1 cellular context compared by ENCODE assay signal in the genomic region with DNA sequence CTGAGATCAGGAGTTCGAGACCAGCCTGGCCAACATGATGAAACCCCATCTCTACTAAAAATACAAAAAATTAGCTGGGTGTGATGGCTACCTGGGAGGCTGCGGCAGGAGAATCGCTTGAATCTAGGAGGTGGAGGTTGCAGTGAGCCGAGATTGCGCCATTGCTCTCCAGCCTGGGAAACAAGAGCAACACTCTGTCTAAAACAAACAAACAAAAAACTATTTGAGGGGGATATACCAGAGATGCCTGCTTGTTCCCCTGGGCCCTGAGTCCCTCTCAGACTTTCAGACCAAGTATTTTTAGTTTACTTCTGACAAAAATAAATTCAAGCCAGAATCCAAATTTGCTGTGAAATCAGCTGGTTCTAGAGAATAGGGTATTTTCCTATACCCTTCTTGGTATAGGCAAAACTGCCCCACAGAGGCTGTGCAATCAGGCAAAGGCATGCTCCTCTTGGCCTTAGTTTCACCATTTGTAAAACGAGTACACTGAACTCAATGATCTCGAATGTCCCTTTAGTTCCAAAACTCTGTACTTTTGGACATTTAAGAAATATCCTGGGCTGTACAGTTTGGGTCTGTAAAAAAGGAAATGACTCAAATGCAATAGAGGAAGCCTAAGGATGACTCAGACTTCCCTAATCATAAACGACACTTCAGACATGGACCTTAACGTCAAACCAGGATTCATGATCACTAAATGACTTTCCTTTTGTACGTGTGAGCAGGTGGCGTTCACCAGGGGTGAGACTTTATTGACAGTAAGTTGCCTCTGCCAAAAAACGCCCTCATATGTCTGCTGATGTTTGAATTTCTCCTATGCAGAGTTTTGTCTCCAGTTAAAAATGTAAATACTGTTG.
A peak's percentile ranks its signal among the peaks of the same experiment; 100 is the strongest.
TF ChIP-seq lines count a peak whose summit lies in the region.

No MANE protein-coding gene starts in this region.

TF ChIP-seq in IMR-90, 13 proteins besides CTCF, POLR2A, EP300 and RAD21 (continued from another document):
- TF ChIP-seq, protein P1, sequence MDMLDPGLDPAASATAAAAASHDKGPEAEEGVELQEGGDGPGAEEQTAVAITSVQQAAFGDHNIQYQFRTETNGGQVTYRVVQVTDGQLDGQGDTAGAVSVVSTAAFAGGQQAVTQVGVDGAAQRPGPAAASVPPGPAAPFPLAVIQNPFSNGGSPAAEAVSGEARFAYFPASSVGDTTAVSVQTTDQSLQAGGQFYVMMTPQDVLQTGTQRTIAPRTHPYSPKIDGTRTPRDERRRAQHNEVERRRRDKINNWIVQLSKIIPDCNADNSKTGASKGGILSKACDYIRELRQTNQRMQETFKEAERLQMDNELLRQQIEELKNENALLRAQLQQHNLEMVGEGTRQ (IDR thresholded peaks at IDR 0.05; ENCODE audit: low read depth, low read length) = no peak
- TF ChIP-seq CEBPB (IDR thresholded peaks at IDR 0.05; ENCODE audit: low read depth, low read length) (peak; percentile 88), NFE2L2 (IDR thresholded peaks at IDR 0.05; ENCODE audit: low read depth, low read length) (peak; percentile 64; the same call in 1 of the 2 replicates), MAFK (IDR thresholded peaks at IDR 0.05; ENCODE audit: low read depth, low read length) (no peak), SMC3 (IDR thresholded peaks at IDR 0.05; ENCODE audit: low read depth, low read length) (no peak), FOS (IDR thresholded peaks at IDR 0.05; ENCODE audit: low read depth, low read length) (peak; percentile 98), RFX5 (IDR thresholded peaks at IDR 0.05; ENCODE audit: low read depth, low read length) (no peak), RCOR1 (IDR thresholded peaks at IDR 0.05; ENCODE audit: insufficient replicate concordance, low read length) (peak; percentile 86), BHLHE40 (IDR thresholded peaks at IDR 0.05; ENCODE audit: low read depth, low read length) (peak; percentile 55; the same call in 1 of the 2 replicates)
- TF ChIP-seq, protein P2, sequence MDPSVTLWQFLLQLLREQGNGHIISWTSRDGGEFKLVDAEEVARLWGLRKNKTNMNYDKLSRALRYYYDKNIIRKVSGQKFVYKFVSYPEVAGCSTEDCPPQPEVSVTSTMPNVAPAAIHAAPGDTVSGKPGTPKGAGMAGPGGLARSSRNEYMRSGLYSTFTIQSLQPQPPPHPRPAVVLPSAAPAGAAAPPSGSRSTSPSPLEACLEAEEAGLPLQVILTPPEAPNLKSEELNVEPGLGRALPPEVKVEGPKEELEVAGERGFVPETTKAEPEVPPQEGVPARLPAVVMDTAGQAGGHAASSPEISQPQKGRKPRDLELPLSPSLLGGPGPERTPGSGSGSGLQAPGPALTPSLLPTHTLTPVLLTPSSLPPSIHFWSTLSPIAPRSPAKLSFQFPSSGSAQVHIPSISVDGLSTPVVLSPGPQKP (IDR thresholded peaks at IDR 0.05; ENCODE audit: borderline replicate concordance, low read depth, low read length) = no peak
